In genomic region chr17:19343671-19344151, GRCh38 we compare ENCODE assay signal across 27 cellular contexts. TPM values are rescaled to one million over a fixed set of nuclear protein-coding genes. Genes with fewer than 3 reads are reported as not detected.
DNase-seq lines count a peak whose midpoint lies in the region; ATAC-seq and TF ChIP-seq lines count a peak whose summit lies in the region.
"Had no signal": no experiment of that assay in that cellular context is flagged by ENCODE, and none has a peak within 500 bp of the region (broad histone marks: within the 10 kb centered on the region; RNA-seq: fewer than 3 reads in every experiment).

No MANE protein-coding gene starts in this region.

- TF ChIP-seq CTCF in choroid plexus epithelial cell (conservative IDR thresholded peaks at IDR 0.05; ENCODE audit: low read depth, low read length): peak; percentile 5
- TF ChIP-seq CTCF in right lobe of liver (IDR thresholded peaks at IDR 0.05): no peak
- no peak for TF ChIP-seq CTCF in tibial artery (IDR thresholded peaks at IDR 0.05)

- no peaks in the 10 kb centered on the region for H3K36me3 ChIP-seq in right lobe of liver
- H3K36me3 ChIP-seq in tibial artery: no peaks in the 10 kb centered on the region
- H3K36me3 ChIP-seq: thyroid gland had no signal

- ATAC-seq in right lobe of liver: peak; percentile 19 to 65 (median 52)
- ATAC-seq: A549; activated naive CD8-positive, alpha-beta T cell treated with anti-CD3 and anti-CD28 coated beads, Interleukin-2, amount 50 U/mL, for 24 hours; PC-3 had no signal

- H3K4me1 ChIP-seq in right lobe of liver: peaks cover 0 to 82% (median 41%) of the 10 kb centered on the region in 4 donors
- H3K4me1 ChIP-seq in tibial artery: peaks cover 0 to 46% (median 30%) of the 10 kb centered on the region in 4 donors

- H3K9me3 ChIP-seq in right lobe of liver: no peaks in the 10 kb centered on the region
- no peaks in the 10 kb centered on the region for H3K9me3 ChIP-seq in tibial artery
- H3K9me3 ChIP-seq: A549, thyroid gland had no signal

- no peak overlapping the region for H3K4me3 ChIP-seq in choroid plexus epithelial cell (ENCODE audit: low read depth, low read length)
- H3K4me3 ChIP-seq in right lobe of liver: no peak overlapping the region
- H3K4me3 ChIP-seq in tibial artery: no peak overlapping the region
- H3K4me3 ChIP-seq: A549, GM23248, thyroid gland had no signal

- peak; percentile 53 for DNase-seq in activated effector memory CD4-positive, alpha-beta T cell treated with anti-CD3 and anti-CD28 coated beads, Interleukin-2, amount 50 U/mL, for 16 hours
- DNase-seq in activated effector memory CD4-positive, alpha-beta T cell treated with Interleukin-2 at 50 U/mL for 16 hours: no peak
- DNase-seq in choroid plexus epithelial cell (ENCODE audit: low read depth): no peak
- DNase-seq in right lobe of liver: peak in 2 of 3 donors; percentile 89
- DNase-seq in tibial artery: peak; percentile 19 to 66
- no peak for DNase-seq in stimulated activated CD4-positive, alpha-beta T cell treated with anti-CD3 and anti-CD28 coated beads, Interleukin-2, amount 100 ng/mL, for 24 hours
- DNase-seq in activated CD8-positive, alpha-beta memory T cell treated with anti-CD3 and anti-CD28 coated beads for 24 hours: no peak
- no peak for DNase-seq in C1 segment of cervical spinal cord (lab: John Stamatoyannopoulos, UW)
- DNase-seq: activated CD4-positive, alpha-beta T cell treated with anti-CD3 and anti-CD28 coated beads, Interleukin-2, amount 50 U/mL, for 48 hours; activated CD4-positive, CD25-positive, alpha-beta regulatory T cell; activated gamma-delta T cell; activated naive CD8-positive, alpha-beta T cell treated with anti-CD3 and anti-CD28 coated beads, Interleukin-2, amount 50 U/mL, for 24 hours; cerebellar nuclear complex; DMS153; effector CD4-positive, alpha-beta T cell; glutamatergic neuron; GM23248; mammary epithelial cell; NCI-H1105; NCI-H187 treated with DMSO at 0.1 percent for 48 hours; NCI-H524 treated with DMSO at 0.1 percent for 48 hours; PC-3; SHP77; thyroid gland had no signal

- H3K27ac ChIP-seq in right lobe of liver (peak overlapping the region in 2 of 3 donors; percentile 82 to 88), tibial artery (no peak overlapping the region)
- H3K27ac ChIP-seq: epithelial cell of prostate, GM23248, thyroid gland had no signal

- TF ChIP-seq POLR2A in right lobe of liver (IDR thresholded peaks at IDR 0.05): no peak

- no CpG with 5 or more reads among the region's 13 CpGs for WGBS in right lobe of liver (ENCODE audit: insufficient coverage, low coverage, low lambda C conversion rate, missing lambda C conversion rate)

- H3K27me3 ChIP-seq in right lobe of liver (no peaks in the 10 kb centered on the region), tibial artery (no peaks in the 10 kb centered on the region)
- H3K27me3 ChIP-seq: thyroid gland had no signal

- intact Hi-C loops in right lobe of liver (cut with DNase I) (no loop called here), tibial artery (cut with DNase I; ENCODE audit: low total_unique reads) (no loop called here)

RNA-seq across cellular contexts. Expression of gene B9D1, which starts 18.8 kb away (rescaled TPM):
- total RNA-seq in right lobe of liver: 10 to 100 TPM in 2 of 6 experiments, 1 to 10 TPM in 4; 2.3 to 27.9 (median 5.7) TPM

RNA-seq across cellular contexts. Expression of gene MAPK7, which starts 34.6 kb away (rescaled TPM):
- total RNA-seq in right lobe of liver: 1 to 10 TPM; 5.7 to 9.2 (median 6.7) TPM

RNA-seq across cellular contexts. Expression of gene MFAP4, which starts 43.3 kb away (rescaled TPM):
- total RNA-seq in right lobe of liver: 10 to 100 TPM in 2 of 6 experiments, 1 to 10 TPM in 4; 2.3 to 12.0 (median 6.5) TPM
- total RNA-seq: B cell, PC-3 had no signal

Comparison
In these comparisons a context has a peak if more than half of its experiments do, and no peak if none do; other contexts are left out.
1. DNase-seq: peak in activated effector memory CD4-positive, alpha-beta T cell treated with anti-CD3 and anti-CD28 coated beads, Interleukin-2, amount 50 U/mL, for 16 hours (single experiment), right lobe of liver (2 of 3) and tibial artery (2 of 2); none in activated effector memory CD4-positive, alpha-beta T cell treated with Interleukin-2 at 50 U/mL for 16 hours (single experiment), choroid plexus epithelial cell (single experiment), stimulated activated CD4-positive, alpha-beta T cell treated with anti-CD3 and anti-CD28 coated beads, Interleukin-2, amount 100 ng/mL, for 24 hours (0 of 2), activated CD8-positive, alpha-beta memory T cell treated with anti-CD3 and anti-CD28 coated beads for 24 hours (single experiment) and C1 segment of cervical spinal cord (0 of 14).
2. H3K27ac ChIP-seq: peak in right lobe of liver (2 of 3); none in tibial artery (0 of 2).